Comparison of ENCODE assay signal across 9 cellular contexts in the genomic region with DNA sequence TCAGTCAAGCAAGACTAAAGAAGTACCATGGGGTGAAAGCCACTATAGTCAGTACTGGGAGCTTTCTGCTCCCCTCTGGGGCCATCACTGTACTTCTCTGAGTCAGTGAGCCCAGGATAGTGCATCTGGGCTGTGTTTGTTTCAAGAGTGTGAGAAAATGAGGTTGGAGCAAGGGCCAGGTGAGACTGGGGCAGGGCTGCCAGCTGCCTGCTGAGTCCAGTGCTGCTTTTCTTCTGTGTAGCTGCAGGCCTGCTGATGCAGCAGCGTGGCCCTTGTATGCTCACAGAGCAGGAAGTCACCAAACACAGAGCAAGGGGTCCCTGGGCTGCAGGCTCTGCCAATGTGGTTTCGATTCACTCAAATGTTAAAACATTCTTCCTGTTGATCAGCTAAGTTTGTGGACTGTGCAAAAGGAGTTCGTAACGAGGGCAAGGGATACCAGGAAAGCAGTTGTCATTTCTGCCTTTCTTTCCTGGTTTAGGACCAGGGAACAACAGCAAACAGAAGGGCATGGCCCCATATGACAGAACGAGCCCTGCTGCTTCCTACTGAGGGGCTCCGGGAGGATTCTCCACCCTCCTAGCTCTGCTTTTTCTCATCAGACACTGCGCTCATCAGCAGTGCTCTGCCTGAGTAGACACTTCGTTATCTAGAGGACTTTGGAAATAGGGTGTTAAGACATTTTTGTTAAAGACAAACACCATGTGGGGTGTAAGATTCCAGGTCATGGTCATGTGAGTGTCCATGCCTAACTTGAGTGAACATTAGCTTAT.
DNase-seq lines count a peak whose midpoint lies in the region; ATAC-seq and TF ChIP-seq lines count a peak whose summit lies in the region.
"Had no signal": no experiment of that assay in that cellular context is flagged by ENCODE, and none has a peak within 500 bp of the region (broad histone marks: within the 10 kb centered on the region; RNA-seq: fewer than 3 reads in every experiment).

No MANE protein-coding gene starts in this region.

- no peaks in the 10 kb centered on the region for H3K36me3 ChIP-seq in ovary
- H3K36me3 ChIP-seq: tibial nerve had no signal

- no peak overlapping the region for H3K4me3 ChIP-seq in ovary
- H3K4me3 ChIP-seq: tibial nerve had no signal

- H3K27me3 ChIP-seq in ovary = no peaks in the 10 kb centered on the region
- H3K27me3 ChIP-seq: tibial nerve had no signal

- TF ChIP-seq POLR2A in ovary (IDR thresholded peaks at IDR 0.05) = no peak

- H3K36me3 Mint-ChIP-seq in immature natural killer cell = peaks cover 4 to 7% (median 6%) of the 10 kb centered on the region in 3 donors

- H3K27ac ChIP-seq in ovary = no peak overlapping the region

- DNase-seq in ELF-1 (ENCODE audit: low read depth, low spot score) (peak; percentile 35), Kasumi-1 (lab: John Stamatoyannopoulos, UW) (peak; percentile 43 to 66), immature natural killer cell (peak; percentile 11 to 36 (median 28)), NCI-H2171 treated with DMSO at 0.1 percent for 48 hours (lab: John Stamatoyannopoulos, UW) (no peak), AG08395 (ENCODE audit: low spot score) (no peak), ovary (no peak)

- ATAC-seq in GM19452 (IDR thresholded peaks at IDR 0.05; ENCODE audit: unreplicated experiment) = peak; percentile 84
- no peak for ATAC-seq in HG03521 (IDR thresholded peaks at IDR 0.05; ENCODE audit: unreplicated experiment)

- peaks cover 31 to 42% of the 10 kb centered on the region in 2 donors for H3K4me1 Mint-ChIP-seq in immature natural killer cell

- intact Hi-C loops in ovary (cut with DNase I) = no loop called here

- TF ChIP-seq CTCF in ovary (IDR thresholded peaks at IDR 0.05) = no peak

- no peaks in the 10 kb centered on the region for H3K9me3 ChIP-seq in ovary
- H3K9me3 ChIP-seq: tibial nerve had no signal

- TF ChIP-seq EP300 in ovary (IDR thresholded peaks at IDR 0.05) = no peak

- peaks cover 4 to 20% (median 10%) of the 10 kb centered on the region in 6 donors for H3K9me3 Mint-ChIP-seq in immature natural killer cell

- H3K27me3 Mint-ChIP-seq in immature natural killer cell (ENCODE audit: low read depth in 3 of 3) = peaks cover 0 to 4% (median 0%) of the 10 kb centered on the region in 3 donors

- peak overlapping the region; percentile 76 to 90 (median 88) for H3K27ac Mint-ChIP-seq in immature natural killer cell

- peak overlapping the region; percentile 37 to 72 (median 70) for H3K4me3 Mint-ChIP-seq in immature natural killer cell

- H3K4me1 ChIP-seq in ovary (ENCODE audit: insufficient read depth) = peaks cover 3% of the 10 kb centered on the region

- WGBS in ovary, 3 donors = 63 to 74% (median 63%) methylated on average over 8 of the region's 8 CpGs

Comparison
In these comparisons a context has a peak if more than half of its experiments do, and no peak if none do; other contexts are left out.
1. DNase-seq: peak in ELF-1 (single experiment), Kasumi-1 (2 of 2) and immature natural killer cell (3 of 3); none in NCI-H2171 treated with DMSO at 0.1 percent for 48 hours (single experiment), AG08395 (single experiment) and ovary (0 of 5).